Comparison of ENCODE assay signal across 14 cellular contexts in genomic region chr7:47149208-47149864, GRCh38.
DNase-seq lines count a peak whose midpoint lies in the region; ATAC-seq and TF ChIP-seq lines count a peak whose summit lies in the region.
"Had no signal": no experiment of that assay in that cellular context is flagged by ENCODE, and none has a peak within 500 bp of the region (broad histone marks: within the 10 kb centered on the region; RNA-seq: fewer than 3 reads in every experiment).

No MANE protein-coding gene starts in this region.

- no peak for TF ChIP-seq CTCF in CD14-positive monocyte (IDR thresholded peaks at IDR 0.05)
- TF ChIP-seq CTCF in OCI-LY1 (IDR thresholded peaks at IDR 0.05; ENCODE audit: low read length), result no peak
- TF ChIP-seq CTCF in colonic mucosa (IDR thresholded peaks at IDR 0.05), result no peak

- DNase-seq in CD14-positive monocyte (ENCODE audit: low spot score) (no peak), activated T-cell treated with anti-CD3 and anti-CD28 coated beads for 4 hours (no peak), colonic mucosa (no peak), left lobe of liver (ENCODE audit: low spot score) (no peak)
- DNase-seq in activated CD8-positive, alpha-beta memory T cell treated with anti-CD3 and anti-CD28 coated beads, Interleukin-2, amount 50 U/mL, for 48 hours, result no peak
- DNase-seq: activated CD4-positive, CD25-positive, alpha-beta regulatory T cell treated with anti-CD3 and anti-CD28 coated beads, Interleukin-2, amount 50 U/mL, for 72 hours; activated T-cell treated with anti-CD3 and anti-CD28 coated beads, Interleukin-2, amount 50 U/mL, for 72 hours; hypothalamus; mammary epithelial cell; NCI-H510A had no signal

- no peaks in the 10 kb centered on the region for H3K79me2 ChIP-seq in OCI-LY1 (ENCODE audit: insufficient read depth, low read length)

- H3K4me1 Mint-ChIP-seq in CD14-positive monocyte, result peaks cover 42% of the 10 kb centered on the region

- H3K36me3 ChIP-seq in OCI-LY1 (ENCODE audit: insufficient read depth, low read length), result peaks cover 6% of the 10 kb centered on the region; the same call in 1 of the 2 replicates
- H3K36me3 ChIP-seq in colonic mucosa, result no peaks in the 10 kb centered on the region
- H3K36me3 ChIP-seq: prostate gland had no signal

- peak overlapping the region in 6 of 7 donors; percentile 41 to 92 (median 70) for H3K27ac Mint-ChIP-seq in CD14-positive monocyte
- H3K27ac Mint-ChIP-seq: activated T-cell treated with anti-CD3 and anti-CD28 coated beads, Interleukin-2, amount 50 U/mL, for 72 hours had no signal

- no peaks in the 10 kb centered on the region for H3K36me3 Mint-ChIP-seq in CD14-positive monocyte

- H3K4me1 ChIP-seq in OCI-LY1 (ENCODE audit: insufficient read depth, low read length, severe bottlenecking) (peaks cover 75% of the 10 kb centered on the region), colonic mucosa (no peaks in the 10 kb centered on the region)
- H3K4me1 ChIP-seq: prostate gland had no signal

- H4K20me1 ChIP-seq in OCI-LY1 (ENCODE audit: insufficient read depth, low read length), result no peaks in the 10 kb centered on the region

- H3K4me3 ChIP-seq in OCI-LY1 (ENCODE audit: low read depth, low read length, poor library complexity, severe bottlenecking) (peak overlapping the region; percentile 6), colonic mucosa (no peak overlapping the region)
- H3K4me3 ChIP-seq: prostate gland had no signal

- ATAC-seq in GM19463 (IDR thresholded peaks at IDR 0.05; ENCODE audit: unreplicated experiment), result peak; percentile 48
- peak; percentile 79 for ATAC-seq in HG03064 (IDR thresholded peaks at IDR 0.05; ENCODE audit: low read depth, unreplicated experiment)
- no peak for ATAC-seq in left lobe of liver
- ATAC-seq: activated T-cell treated with anti-CD3 and anti-CD28 coated beads, Interleukin-2, amount 50 U/mL, for 72 hours had no signal

- peak overlapping the region; percentile 96 for H3K27ac ChIP-seq in OCI-LY1 (ENCODE audit: low read depth, low read length, poor library complexity, severe bottlenecking)
- H3K27ac ChIP-seq in colonic mucosa, result no peak overlapping the region
- H3K27ac ChIP-seq: prostate gland had no signal

- no peaks in the 10 kb centered on the region for H3K9me2 ChIP-seq in OCI-LY1 (ENCODE audit: low read depth, low read length)

- H3K4me3 Mint-ChIP-seq in CD14-positive monocyte, result no peak overlapping the region
- H3K4me3 Mint-ChIP-seq: activated T-cell treated with anti-CD3 and anti-CD28 coated beads, Interleukin-2, amount 50 U/mL, for 72 hours had no signal

- H2AFZ ChIP-seq in OCI-LY1 (ENCODE audit: low read length), result peak overlapping the region; percentile 14; the same call in 1 of the 2 replicates

- H3K9me3 ChIP-seq in OCI-LY1 (ENCODE audit: low read length), result peaks cover 6% of the 10 kb centered on the region; the same call in 1 of the 2 replicates
- no peaks in the 10 kb centered on the region for H3K9me3 ChIP-seq in colonic mucosa
- H3K9me3 ChIP-seq: prostate gland had no signal

- intact Hi-C loops in CD14-positive monocyte (cut with micrococcal nuclease) (no loop called here), colonic mucosa (cut with DNase I) (no loop called here)

- H3F3A ChIP-seq in OCI-LY1 (ENCODE audit: insufficient read depth, low read length), result no peaks in the 10 kb centered on the region

- H3K9me3 Mint-ChIP-seq in CD14-positive monocyte, result peaks cover 0 to 12% (median 4%) of the 10 kb centered on the region in 7 donors

- peak overlapping the region; percentile 46 for H3K9ac ChIP-seq in OCI-LY1 (ENCODE audit: low read length)
- H3K9ac ChIP-seq in colonic mucosa (ENCODE audit: low read depth in 2 of 2, low read length in 2 of 2), result no peak overlapping the region

- H3K27me3 Mint-ChIP-seq in CD14-positive monocyte (ENCODE audit: low read depth in 3 of 3), result peaks cover 0 to 2% (median 0%) of the 10 kb centered on the region in 3 donors

- peak overlapping the region; percentile 33 for H3K4me2 ChIP-seq in OCI-LY1 (ENCODE audit: low read length)

- H3K27me3 ChIP-seq in OCI-LY1 (ENCODE audit: insufficient read depth, low read length) (no peaks in the 10 kb centered on the region), colonic mucosa (no peaks in the 10 kb centered on the region)
